Comparison of ENCODE assay signal across 1 cellular context in genomic region chr15:99493461-99493860, GRCh38.
TF ChIP-seq lines count a peak whose summit lies in the region.

No MANE protein-coding gene starts in this region.

TF ChIP-seq in H1, 55 proteins besides CTCF, POLR2A, EP300 and RAD21 (continued from another document):
- TF ChIP-seq SIX5 (IDR thresholded peaks at IDR 0.05; ENCODE audit: low read depth, low read length), result no peak
- no peak for TF ChIP-seq NRF1 (IDR thresholded peaks at IDR 0.05; ENCODE audit: low read depth, low read length)
- TF ChIP-seq JUN (IDR thresholded peaks at IDR 0.05; ENCODE audit: low read depth, low read length), result no peak
- no peak for TF ChIP-seq CREB1 (IDR thresholded peaks at IDR 0.05)
- TF ChIP-seq YY1 (IDR thresholded peaks at IDR 0.05; ENCODE audit: low read depth, low read length), result no peak
